In the genomic region with DNA sequence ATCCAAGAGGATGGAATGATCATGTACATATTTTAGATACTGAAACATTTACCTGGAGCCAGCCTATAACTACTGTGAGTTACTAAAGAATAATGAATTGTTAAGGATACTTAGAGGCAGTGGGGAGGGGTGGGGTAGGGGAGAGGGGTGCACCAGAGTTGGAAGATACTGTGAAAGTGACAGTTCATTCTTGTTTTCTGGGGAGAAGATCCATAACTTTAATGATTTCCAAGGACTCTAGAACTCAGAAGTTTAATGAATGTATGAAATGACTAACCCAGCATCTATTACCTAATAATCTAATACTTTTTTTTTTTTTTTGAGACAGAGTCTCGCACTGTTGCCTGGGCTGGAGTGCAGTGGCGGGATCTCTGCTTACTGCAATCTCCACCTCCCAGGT, we compare ENCODE assay signal across 6 cellular contexts.
"Had no signal": no experiment of that assay in that cellular context is flagged by ENCODE, and none has a peak within 500 bp of the region (broad histone marks: within the 10 kb centered on the region; RNA-seq: fewer than 3 reads in every experiment).

No MANE protein-coding gene starts in this region.

- FAIRE-seq: HTR-8/SVneo had no signal

- DNase-seq: IMR-90, KBM-7, KG1 had no signal

- H3K9ac ChIP-seq: KMS-11 had no signal

- H3K27ac ChIP-seq: HL-60, KMS-11 had no signal

- H3K4me2 ChIP-seq: KMS-11 had no signal
